ENCODE assay signal across 8 cellular contexts in the genomic region with DNA sequence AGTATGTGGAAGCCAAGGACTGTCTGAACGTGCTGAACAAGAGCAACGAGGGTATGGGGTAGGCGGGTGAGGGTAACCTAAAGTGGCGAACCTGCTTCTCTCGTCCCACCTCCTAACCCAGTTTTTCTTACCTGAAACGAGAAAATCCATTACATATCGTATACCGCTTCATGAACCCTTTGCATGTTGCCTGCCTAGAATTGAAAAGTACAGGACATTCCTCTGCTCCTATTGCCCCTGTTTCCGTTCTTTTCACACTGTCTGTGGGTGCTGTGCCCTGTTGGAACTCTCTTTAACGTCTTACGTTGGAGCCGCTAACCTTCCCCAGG. TPM values are rescaled to one million over a fixed set of nuclear protein-coding genes. Genes with fewer than 3 reads are reported as not detected.
DNase-seq lines count a peak whose midpoint lies in the region; ATAC-seq, FAIRE-seq and TF ChIP-seq lines count a peak whose summit lies in the region.

No MANE protein-coding gene starts in this region.

- H3K36me3 ChIP-seq in HCT116 (ENCODE audit: control insufficient read depth in 1 of 2, insufficient read depth in 2 of 2, low read length in 2 of 2) (peaks cover 21 to 22% of the 10 kb centered on the region in 2 experiments), hepatocyte (replicated peaks; ENCODE audit: insufficient read depth, low read depth) (no peaks in the 10 kb centered on the region), small intestine (ENCODE audit: control insufficient read depth in 2 of 2, insufficient read depth in 2 of 2, low read length in 2 of 2) (peaks cover 2 to 6% of the 10 kb centered on the region in 2 donors)

- POLR2A ChIA-PET in HCT116 (lab: Charles Lee): interaction anchor here (0.9 to 2.3 kb wide), 5 partner anchors 25 to 216 kb away, joined by 3 to 13 read pairs (median 4); partner anchors contain the start of genes AAAS, CSAD, SPRYD3 and ZNF740
- POLR2A ChIA-PET in activated CD8-positive, alpha-beta T cell treated with anti-CD3 and anti-CD28 coated beads, Interleukin-2, amount 10 ng/mL, durations not matched to agents 7 days and 5 days (lab: Charles Lee): interaction anchor here (0.6 to 2.6 kb wide), 14 partner anchors 8 to 290 kb away, joined by 3 to 24 read pairs (median 3); partner anchors contain the start of genes AAAS, ESPL1 and TARBP2

- peak overlapping the region; percentile 88 for H3K4me2 ChIP-seq in HCT116 (ENCODE audit: low read length)
- peak overlapping the region; percentile 79 for H3K4me2 ChIP-seq in hepatocyte

- CTCF ChIA-PET in HCT116 (lab: Charles Lee): interaction anchor here (0.6 to 1.7 kb wide), 7 partner anchors 26 to 737 kb away, joined by 3 to 13 read pairs (median 4); partner anchors contain the start of gene AAAS
- CTCF ChIA-PET in activated CD8-positive, alpha-beta T cell treated with anti-CD3 and anti-CD28 coated beads, Interleukin-2, amount 10 ng/mL, durations not matched to agents 7 days and 5 days (lab: Charles Lee): interaction anchor here (0.7 to 13.8 kb wide), 7 partner anchors 25 to 230 kb away, joined by 3 to 204 read pairs (median 12); partner anchors contain the start of genes AAAS, ESPL1 and ITGB7

- no peak for TF ChIP-seq POLR2A in HCT116 (IDR thresholded peaks at IDR 0.05; ENCODE audit: borderline replicate concordance, extremely low read depth, insufficient read depth, insufficient read length)

- H3K27ac ChIP-seq in HCT116 (ENCODE audit: low read depth, low read length) (peak overlapping the region; percentile 74), hepatocyte (peak overlapping the region; percentile 88), small intestine (ENCODE audit: low read depth in 1 of 2, low read length in 1 of 2) (peak overlapping the region; percentile 63 to 79)

- TF ChIP-seq CTCF in HCT116 (IDR thresholded peaks at IDR 0.05 in 2 of 3, conservative IDR thresholded peaks at IDR 0.05 in 1 of 3; ENCODE audit: borderline replicate concordance in 1 of 3, insufficient read depth in 1 of 3, low read depth in 2 of 3, low read length in 2 of 3) (no peak), hepatocyte (IDR thresholded peaks at IDR 0.05; ENCODE audit: poor library complexity) (no peak)

- H3K27ac Mint-ChIP-seq in activated CD8-positive, alpha-beta T cell treated with anti-CD3 and anti-CD28 coated beads, Interleukin-2, amount 10 ng/mL, durations not matched to agents 7 days and 5 days: peak overlapping the region; percentile 92

- DNase-seq in HCT116 (ENCODE audit: low read depth, low spot score) (no peak), hepatocyte (ENCODE audit: low spot score) (no peak), small intestine (no peak), NCI-H2196 (lab: John Stamatoyannopoulos, UW; ENCODE audit: unreplicated experiment) (no peak), LoVo (ENCODE audit: low spot score) (no peak), NCI-H524 treated with DMSO at 0.1 percent for 48 hours (lab: John Stamatoyannopoulos, UW) (no peak)
- no peak for DNase-seq in activated CD8-positive, alpha-beta T cell treated with anti-CD3 and anti-CD28 coated beads, Interleukin-2, amount 10 ng/mL, durations not matched to agents 7 days and 5 days

- TSS peak; percentile 59 for BruUV-seq in HCT116 (replicated peaks; lab: Mats Ljungman, UMichigan)

- H3K9me2 ChIP-seq in HCT116 (ENCODE audit: insufficient read depth) (no peaks in the 10 kb centered on the region), hepatocyte (replicated peaks; ENCODE audit: insufficient read depth) (no peaks in the 10 kb centered on the region)

- ATAC-seq in HCT116 (peak; percentile 0; the same call in 1 of the 2 replicates), HG03469 (IDR thresholded peaks at IDR 0.05; ENCODE audit: unreplicated experiment) (no peak)
- no peak for ATAC-seq in activated CD8-positive, alpha-beta T cell treated with anti-CD3 and anti-CD28 coated beads, Interleukin-2, amount 10 ng/mL, durations not matched to agents 7 days and 5 days

- H3K27me3 ChIP-seq in HCT116 (ENCODE audit: insufficient read depth, low read length): no peaks in the 10 kb centered on the region
- no peaks in the 10 kb centered on the region for H3K27me3 ChIP-seq in hepatocyte
- H3K27me3 ChIP-seq in small intestine (ENCODE audit: control insufficient read depth in 2 of 2, insufficient read depth in 2 of 2, low read length in 2 of 2): no peaks in the 10 kb centered on the region

- H3K9ac ChIP-seq in HCT116 (ENCODE audit: low read length): peak overlapping the region; percentile 98

- TF ChIP-seq RAD21 in HCT116 (IDR thresholded peaks at IDR 0.05; ENCODE audit: low read depth): no peak

- H4K20me1 ChIP-seq in HCT116 (ENCODE audit: insufficient read depth) (no peaks in the 10 kb centered on the region), hepatocyte (ENCODE audit: insufficient read depth, poor library complexity, severe bottlenecking) (no peaks in the 10 kb centered on the region)

- intact Hi-C loops in HCT116 (cut with micrococcal nuclease): no loop called here

- peak overlapping the region; percentile 88 to 100 for H3K4me3 ChIP-seq in HCT116 (replicated peaks in 1 of 2; ENCODE audit: low read depth in 1 of 2, low read length in 2 of 2)
- H3K4me3 ChIP-seq in hepatocyte: peak overlapping the region; percentile 50
- H3K4me3 ChIP-seq in small intestine (ENCODE audit: low read depth in 1 of 2, low read length in 2 of 2): peak overlapping the region; percentile 51 to 70

- no peak overlapping the region for H2AFZ ChIP-seq in HCT116 (ENCODE audit: low read depth, low read length, poor library complexity, severe bottlenecking)
- H2AFZ ChIP-seq in hepatocyte: peak overlapping the region; percentile 47

- peaks cover 74% of the 10 kb centered on the region for H3K36me3 Mint-ChIP-seq in activated CD8-positive, alpha-beta T cell treated with anti-CD3 and anti-CD28 coated beads, Interleukin-2, amount 10 ng/mL, durations not matched to agents 7 days and 5 days (ENCODE audit: low read depth)

- H3K4me1 Mint-ChIP-seq in activated CD8-positive, alpha-beta T cell treated with anti-CD3 and anti-CD28 coated beads, Interleukin-2, amount 10 ng/mL, durations not matched to agents 7 days and 5 days (ENCODE audit: low read depth): peaks cover 46% of the 10 kb centered on the region

- no peaks in the 10 kb centered on the region for H3K27me3 Mint-ChIP-seq in activated CD8-positive, alpha-beta T cell treated with anti-CD3 and anti-CD28 coated beads, Interleukin-2, amount 10 ng/mL, durations not matched to agents 7 days and 5 days (ENCODE audit: low read depth)

- H3K4me3 Mint-ChIP-seq in activated CD8-positive, alpha-beta T cell treated with anti-CD3 and anti-CD28 coated beads, Interleukin-2, amount 10 ng/mL, durations not matched to agents 7 days and 5 days: peak overlapping the region; percentile 97

- H3K4me1 ChIP-seq in HCT116 (ENCODE audit: control insufficient read depth in 1 of 2, insufficient read depth in 2 of 2, low read length in 2 of 2) (peaks cover 25 to 46% of the 10 kb centered on the region in 2 experiments), hepatocyte (ENCODE audit: insufficient read depth) (peaks cover 30% of the 10 kb centered on the region), small intestine (ENCODE audit: control insufficient read depth in 2 of 2, insufficient read depth in 1 of 2, low read depth in 1 of 2, low read length in 1 of 2) (peaks cover 2 to 7% of the 10 kb centered on the region in 2 donors)

- H3K9me3 Mint-ChIP-seq in activated CD8-positive, alpha-beta T cell treated with anti-CD3 and anti-CD28 coated beads, Interleukin-2, amount 10 ng/mL, durations not matched to agents 7 days and 5 days (ENCODE audit: insufficient read depth): no peaks in the 10 kb centered on the region

- 3% methylated on average over 12 of the region's 12 CpGs for WGBS in hepatocyte (ENCODE audit: low lambda C conversion rate, missing lambda C conversion rate)
- WGBS in small intestine, 3 donors: 1 to 6% (median 4%) methylated on average over 12 of the region's 12 CpGs

- FAIRE-seq in small intestine (lab: Jason Lieb, UNC): no peak

- H3K9me3 ChIP-seq in HCT116 (ENCODE audit: control insufficient read depth in 1 of 2, insufficient read depth in 1 of 2, low read depth in 1 of 2, low read length in 2 of 2) (no peaks in the 10 kb centered on the region), hepatocyte (ENCODE audit: low read depth) (no peaks in the 10 kb centered on the region), small intestine (ENCODE audit: control insufficient read depth, low read depth) (no peaks in the 10 kb centered on the region)

- RAD21 ChIA-PET in HCT116 (lab: Charles Lee; ENCODE audit: low non-redundant PET in 1 of 2, low total read pairs in 2 of 2, uncharacterized antibody in 2 of 2, unreplicated experiment in 2 of 2): no interaction called here

- H3K79me2 ChIP-seq in HCT116 (ENCODE audit: insufficient read depth, low read length): peaks cover 44% of the 10 kb centered on the region
- H3K79me2 ChIP-seq in hepatocyte: peaks cover 32% of the 10 kb centered on the region

RNA-seq across cellular contexts. Expression of gene PFDN5, which starts 0.5 kb away (rescaled TPM):
- total RNA-seq in HCT116 (2021; ENCODE audit: unreplicated experiment): 318 TPM
- polyA plus RNA-seq in HCT116 (2012): 540 and 548 TPM in 2 replicates
- 100 to 1,000 TPM; 292 to 307 TPM for total RNA-seq in activated CD8-positive, alpha-beta T cell treated with anti-CD3 and anti-CD28 coated beads, Interleukin-2, amount 10 ng/mL, durations not matched to agents 7 days and 5 days
- 377 and 379 TPM in 2 replicates for total RNA-seq in hepatocyte
- polyA plus RNA-seq in hepatocyte: 415 and 441 TPM in 2 replicates
- 1,000 to 10,000 TPM in 1 of 3 donors, 100 to 1,000 TPM in 2; 774 to 1,223 (median 815) TPM for polyA plus RNA-seq in small intestine

RNA-seq across cellular contexts. Expression of gene MYG1, which starts 3.6 kb away (rescaled TPM):
- total RNA-seq in HCT116 (2021; ENCODE audit: unreplicated experiment) (104 TPM), hepatocyte (25.5 and 35.8 TPM in 2 replicates)
- 101 and 106 TPM in 2 replicates for polyA plus RNA-seq in HCT116 (2012)
- 10 to 100 TPM; 55.6 to 56.9 TPM for total RNA-seq in activated CD8-positive, alpha-beta T cell treated with anti-CD3 and anti-CD28 coated beads, Interleukin-2, amount 10 ng/mL, durations not matched to agents 7 days and 5 days
- polyA plus RNA-seq in hepatocyte (34.6 and 35.9 TPM in 2 replicates), small intestine (10 to 100 TPM; 64.9 to 87.0 (median 68.9) TPM)

RNA-seq across cellular contexts. Expression of gene AAAS, which starts 25.6 kb away (rescaled TPM):
- total RNA-seq in HCT116 (2021; ENCODE audit: unreplicated experiment) (87.9 TPM), hepatocyte (57.3 and 60.3 TPM in 2 replicates)
- polyA plus RNA-seq in HCT116 (2012): 64.1 and 77.3 TPM in 2 replicates
- total RNA-seq in activated CD8-positive, alpha-beta T cell treated with anti-CD3 and anti-CD28 coated beads, Interleukin-2, amount 10 ng/mL, durations not matched to agents 7 days and 5 days: 10 to 100 TPM; 67.5 to 67.9 TPM
- polyA plus RNA-seq in hepatocyte (70.6 and 79.9 TPM in 2 replicates), small intestine (10 to 100 TPM; 20.0 to 34.9 (median 32.5) TPM)

RNA-seq across cellular contexts. Expression of gene ESPL1, which starts 27.8 kb away (rescaled TPM):
- total RNA-seq in HCT116 (2021; ENCODE audit: unreplicated experiment) (50.3 TPM), hepatocyte (7.6 and 9.0 TPM in 2 replicates)
- polyA plus RNA-seq in HCT116 (2012): 33.9 and 36.7 TPM in 2 replicates
- total RNA-seq in activated CD8-positive, alpha-beta T cell treated with anti-CD3 and anti-CD28 coated beads, Interleukin-2, amount 10 ng/mL, durations not matched to agents 7 days and 5 days: 100 to 1,000 TPM; 126 TPM
- polyA plus RNA-seq in hepatocyte (4.4 and 5.8 TPM in 2 replicates), small intestine (10 to 100 TPM in 2 of 3 donors, 1 to 10 TPM in 1; 8.0 to 36.7 (median 14.3) TPM)

RNA-seq across cellular contexts. Expression of gene SP7, which starts 40.3 kb away (rescaled TPM):
- total RNA-seq in HCT116 (2021; ENCODE audit: unreplicated experiment) (not detected), hepatocyte (0.20 TPM in 1 of 2 replicates, not detected in the other)
- polyA plus RNA-seq in HCT116 (2012): 0.02 and 0.04 TPM in 2 replicates
- not detected for total RNA-seq in activated CD8-positive, alpha-beta T cell treated with anti-CD3 and anti-CD28 coated beads, Interleukin-2, amount 10 ng/mL, durations not matched to agents 7 days and 5 days
- polyA plus RNA-seq in hepatocyte (0.60 TPM in 1 of 2 replicates, not detected in the other), small intestine (not detected)
